Comparison of ENCODE assay signal across 1 cellular context in genomic region chr2:61017003-61017555, GRCh38.
TF ChIP-seq lines count a peak whose summit lies in the region.

No MANE protein-coding gene starts in this region.

TF ChIP-seq in HepG2, 621 proteins besides CTCF, POLR2A, EP300 and RAD21 (continued from another document and continues in another):
- TF ChIP-seq ZBTB26 (CRISPR knock-in tag; IDR thresholded peaks at IDR 0.05; ENCODE audit: borderline replicate concordance) (peak; percentile 35; the same call in 1 of the 2 replicates), ZNF839 (CRISPR knock-in tag; IDR thresholded peaks at IDR 0.05; ENCODE audit: borderline replicate concordance) (no peak), HNF4G (IDR thresholded peaks at IDR 0.05; ENCODE audit: borderline replicate concordance, low read depth, low read length) (peak; percentile 41; the same call in 1 of the 2 replicates), HNF4G (CRISPR knock-in tag; IDR thresholded peaks at IDR 0.05; ENCODE audit: borderline replicate concordance, low read depth) (peak; percentile 39; the same call in 1 of the 2 replicates), RNF219 (CRISPR knock-in tag; IDR thresholded peaks at IDR 0.05) (no peak), THYN1 (CRISPR knock-in tag; IDR thresholded peaks at IDR 0.05; ENCODE audit: borderline replicate concordance, low read depth) (peak; percentile 19; the same call in 1 of the 2 replicates), SP140L (CRISPR knock-in tag; IDR thresholded peaks at IDR 0.05; ENCODE audit: borderline replicate concordance) (peak; percentile 51; the same call in 1 of the 2 replicates), NR1H2 (CRISPR knock-in tag; IDR thresholded peaks at IDR 0.05; ENCODE audit: borderline replicate concordance, low read depth) (no peak), ZNF790 (CRISPR knock-in tag; IDR thresholded peaks at IDR 0.05; ENCODE audit: borderline replicate concordance) (0 out of 2 replicates have a peak, but pooled peaks have one; percentile 13), YEATS4 (CRISPR knock-in tag; IDR thresholded peaks at IDR 0.05; ENCODE audit: borderline replicate concordance) (0 out of 2 replicates have a peak, but pooled peaks have one; percentile 30), ELF4 (CRISPR knock-in tag; IDR thresholded peaks at IDR 0.05; ENCODE audit: borderline replicate concordance) (no peak), ZNF761 (CRISPR knock-in tag; conservative IDR thresholded peaks at IDR 0.05) (peak; percentile 71; the same call in 1 of the 2 replicates), E2F1 (CRISPR knock-in tag; IDR thresholded peaks at IDR 0.05) (peak; percentile 53), ZNF30 (CRISPR knock-in tag; IDR thresholded peaks at IDR 0.05) (no peak), RERE (CRISPR knock-in tag; IDR thresholded peaks at IDR 0.05; ENCODE audit: low read depth) (no peak), ZNF20 (CRISPR knock-in tag; IDR thresholded peaks at IDR 0.05) (0 out of 2 replicates have a peak, but pooled peaks have one; percentile 93), MTF1 (CRISPR knock-in tag; IDR thresholded peaks at IDR 0.05) (no peak), ZNF512 (CRISPR knock-in tag; IDR thresholded peaks at IDR 0.05) (no peak), GATA4 (IDR thresholded peaks at IDR 0.05; ENCODE audit: borderline replicate concordance, low read depth) (no peak; the same call in 1 of the 2 replicates), HMG20B (CRISPR knock-in tag; conservative IDR thresholded peaks at IDR 0.05) (peak; percentile 69), PAXIP1 (CRISPR knock-in tag; conservative IDR thresholded peaks at IDR 0.05) (no peak), HOXA7 (CRISPR knock-in tag; IDR thresholded peaks at IDR 0.05) (peak; percentile 20; the same call in 1 of the 2 replicates), ZNF256 (CRISPR knock-in tag; conservative IDR thresholded peaks at IDR 0.05) (no peak; the same call in 1 of the 2 replicates), POLR2AphosphoS5 (IDR thresholded peaks at IDR 0.05; ENCODE audit: low read depth, low read length) (peak; percentile 78), CENPBD1 (CRISPR knock-in tag; IDR thresholded peaks at IDR 0.05; ENCODE audit: borderline replicate concordance, low read depth) (no peak), NFIB (CRISPR knock-in tag; IDR thresholded peaks at IDR 0.05; ENCODE audit: borderline replicate concordance) (no peak), ZNF841 (CRISPR knock-in tag; IDR thresholded peaks at IDR 0.05; ENCODE audit: borderline replicate concordance) (0 out of 2 replicates have a peak, but pooled peaks have one; percentile 21), GTF3A (CRISPR knock-in tag; conservative IDR thresholded peaks at IDR 0.05) (0 out of 2 replicates have a peak, but pooled peaks have one; percentile 45), CEBPG (CRISPR knock-in tag; IDR thresholded peaks at IDR 0.05) (no peak; the same call in 1 of the 2 replicates), ZFYVE20 (CRISPR knock-in tag; IDR thresholded peaks at IDR 0.05; ENCODE audit: borderline replicate concordance, low read depth) (no peak), HMGXB4 (CRISPR knock-in tag; IDR thresholded peaks at IDR 0.05; ENCODE audit: borderline replicate concordance in 1 of 2, low read depth in 1 of 2) (peak; percentile 49 to 51; a peak in 2 of 4 replicates), ZBTB21 (CRISPR knock-in tag; IDR thresholded peaks at IDR 0.05) (no peak; the same call in 1 of the 2 replicates), ZNF614 (CRISPR knock-in tag; IDR thresholded peaks at IDR 0.05; ENCODE audit: borderline replicate concordance) (no peak; the same call in 1 of the 2 replicates), ZNF589 (CRISPR knock-in tag; conservative IDR thresholded peaks at IDR 0.05) (peak; percentile 82; the same call in 1 of the 2 replicates), GFI1 (CRISPR knock-in tag; IDR thresholded peaks at IDR 0.05; ENCODE audit: borderline replicate concordance) (no peak), ZKSCAN8 (CRISPR knock-in tag; IDR thresholded peaks at IDR 0.05; ENCODE audit: borderline replicate concordance) (peak; percentile 56; the same call in 1 of the 2 replicates), ZFP36L2 (CRISPR knock-in tag; IDR thresholded peaks at IDR 0.05) (no peak), NCOA1 (CRISPR knock-in tag; IDR thresholded peaks at IDR 0.05) (no peak), FUBP1 (CRISPR knock-in tag; IDR thresholded peaks at IDR 0.05; ENCODE audit: borderline replicate concordance) (no peak), ZNF720 (CRISPR knock-in tag; IDR thresholded peaks at IDR 0.05) (no peak; the same call in 1 of the 2 replicates), TRIM24 (CRISPR knock-in tag; IDR thresholded peaks at IDR 0.05) (no peak)
